ENCODE assay signal across 18 cellular contexts in genomic region chrX:119155416-119156035, GRCh38. TPM values are rescaled to one million over a fixed set of nuclear protein-coding genes. Genes with fewer than 3 reads are reported as not detected.
DNase-seq lines count a peak whose midpoint lies in the region; ATAC-seq, FAIRE-seq and TF ChIP-seq lines count a peak whose summit lies in the region.
"Had no signal": no experiment of that assay in that cellular context is flagged by ENCODE, and none has a peak within 500 bp of the region (broad histone marks: within the 10 kb centered on the region; RNA-seq: fewer than 3 reads in every experiment).

No MANE protein-coding gene starts in this region.

- WGBS in lung, 2 donors = 62 to 79% methylated on average over 6 of the region's 6 CpGs

- H3K9me3 ChIP-seq in lung (ENCODE audit: control insufficient read depth in 2 of 2, insufficient read depth in 1 of 2, low read length in 1 of 2) = no peaks in the 10 kb centered on the region
- H3K9me3 ChIP-seq in Peyer's patch = no peaks in the 10 kb centered on the region
- H3K9me3 ChIP-seq: prostate gland had no signal

- no peak for TF ChIP-seq EP300 in Ishikawa (IDR thresholded peaks at IDR 0.05; ENCODE audit: borderline replicate concordance)

- no peak overlapping the region for H3K27ac ChIP-seq in lung (ENCODE audit: low read depth in 1 of 2, low read length in 1 of 2)
- H3K27ac ChIP-seq in Peyer's patch = no peak overlapping the region
- H3K27ac ChIP-seq: prostate gland had no signal

- ATAC-seq in lung (ENCODE audit: insufficient read depth, low FRiP score) = peak; percentile 56
- ATAC-seq: Right ventricle myocardium inferior had no signal

- DNase-seq in DMS53 treated with DMSO at 0.1 percent for 48 hours (lab: John Stamatoyannopoulos, UW; ENCODE audit: unreplicated experiment) = peak; percentile 47
- peak; percentile 67 for DNase-seq in bronchial epithelial cell (ENCODE audit: low read depth)
- DNase-seq in lung (ENCODE audit: low spot score) = no peak
- DNase-seq in activated T-cell treated with anti-CD3 and anti-CD28 coated beads for 4 hours = no peak
- DNase-seq in activated CD4-positive, alpha-beta T cell treated with anti-CD3 and anti-CD28 coated beads for 1 hour = no peak
- no peak for DNase-seq in AML-193 (lab: John Stamatoyannopoulos, UW)
- DNase-seq in Peyer's patch = no peak
- DNase-seq: activated B cell treated with CpG ODN at 0.5 μM for 24 hours; activated T-cell treated with anti-CD3 and anti-CD28 coated beads, Interleukin-2, amount 50 U/mL, for 1 hour; NCI-H2227 treated with DMSO at 0.1 percent for 48 hours; stimulated activated CD4-positive, alpha-beta T cell treated with anti-CD3 and anti-CD28 coated beads, Interleukin-4, amount 100 ng/mL, for 1 hour; stimulated activated naive CD4-positive, alpha-beta T cell treated with Interleukin-2 at 50 U/mL for 16 hours had no signal

- H3K27me3 ChIP-seq in bronchial epithelial cell (ENCODE audit: control insufficient read depth, insufficient read depth, low read length) (no peaks in the 10 kb centered on the region), lung (ENCODE audit: control insufficient read depth, insufficient read depth) (no peaks in the 10 kb centered on the region), Peyer's patch (no peaks in the 10 kb centered on the region)

- FAIRE-seq in bronchial epithelial cell (lab: Jason Lieb, UNC) = no peak
- FAIRE-seq: D721Med, GM12892 had no signal

- no peaks in the 10 kb centered on the region for H3K4me1 ChIP-seq in lung (ENCODE audit: control insufficient read depth in 2 of 2, insufficient read depth in 2 of 2, low read length in 2 of 2)
- H3K4me1 ChIP-seq in Peyer's patch = no peaks in the 10 kb centered on the region
- H3K4me1 ChIP-seq: prostate gland had no signal

- H3K36me3 ChIP-seq in bronchial epithelial cell (ENCODE audit: control insufficient read depth, insufficient read depth, low read length) (no peaks in the 10 kb centered on the region), lung (ENCODE audit: control insufficient read depth in 2 of 2, insufficient read depth in 2 of 2, low read length in 2 of 2) (no peaks in the 10 kb centered on the region), Peyer's patch (no peaks in the 10 kb centered on the region)
- H3K36me3 ChIP-seq: prostate gland had no signal

- TF ChIP-seq POLR2A in Peyer's patch (IDR thresholded peaks at IDR 0.05) = no peak

- H3K4me3 ChIP-seq in bronchial epithelial cell (ENCODE audit: low read depth, low read length) (no peak overlapping the region), lung (no peak overlapping the region), Peyer's patch (no peak overlapping the region)
- H3K4me3 ChIP-seq: prostate gland had no signal

- no peak for TF ChIP-seq RAD21 in Ishikawa (IDR thresholded peaks at IDR 0.05; ENCODE audit: low read depth)

- TF ChIP-seq CTCF in bronchial epithelial cell (IDR thresholded peaks at IDR 0.05; ENCODE audit: insufficient read depth, low read length, severe bottlenecking) (no peak), lung (IDR thresholded peaks at IDR 0.05; ENCODE audit: control extremely low read depth, extremely low read depth) (no peak), Peyer's patch (IDR thresholded peaks at IDR 0.05) (no peak)

TF ChIP-seq in Ishikawa, 13 proteins besides CTCF, POLR2A, EP300 and RAD21:
- TF ChIP-seq USF1 (IDR thresholded peaks at IDR 0.05) (no peak), CEBPB (IDR thresholded peaks at IDR 0.05) (peak; percentile 71)

RNA-seq across cellular contexts. Expression of gene KIAA1210, which starts 27.9 kb away (rescaled TPM):
- total RNA-seq in bronchial epithelial cell (not detected in 2 replicates), lung (under 1 TPM in 1 of 2 donors, not detected in 1; 0.20 TPM), Peyer's patch (not detected)
- not detected for polyA plus RNA-seq in lung
- total RNA-seq: activated B cell treated with CpG ODN at 0.5 μM for 24 hours, mesenteric fat pad, Right ventricle myocardium inferior had no signal

Comparison
In these comparisons a context has a peak if more than half of its experiments do, and no peak if none do; other contexts are left out.
1. DNase-seq: peak in DMS53 treated with DMSO at 0.1 percent for 48 hours (single experiment) and bronchial epithelial cell (single experiment); none in lung (single experiment), activated T-cell treated with anti-CD3 and anti-CD28 coated beads for 4 hours (single experiment), activated CD4-positive, alpha-beta T cell treated with anti-CD3 and anti-CD28 coated beads for 1 hour (single experiment), AML-193 (0 of 2) and Peyer's patch (0 of 3).